19 cellular contexts compared by ENCODE assay signal in the genomic region with DNA sequence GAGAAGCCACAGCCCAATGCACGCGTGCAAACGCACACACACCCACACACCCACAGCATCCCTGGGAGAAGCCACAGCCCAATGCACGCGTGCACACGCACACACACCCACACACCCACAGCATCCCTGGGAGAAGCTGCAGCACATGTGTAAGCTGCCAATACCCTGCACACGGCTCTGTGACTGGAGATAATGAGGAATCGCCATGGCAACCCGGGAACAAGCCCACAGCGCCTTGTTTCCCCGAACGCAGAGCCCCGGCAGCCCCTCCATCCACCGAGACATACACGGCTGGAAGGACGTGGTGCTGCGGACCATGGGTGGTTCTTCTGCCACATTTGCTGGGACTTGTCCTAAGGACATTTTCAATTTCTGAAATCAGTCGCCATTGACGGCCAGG.
DNase-seq lines count a peak whose midpoint lies in the region; TF ChIP-seq lines count a peak whose summit lies in the region.
"Had no signal": no experiment of that assay in that cellular context is flagged by ENCODE, and none has a peak within 500 bp of the region (broad histone marks: within the 10 kb centered on the region; RNA-seq: fewer than 3 reads in every experiment).

No MANE protein-coding gene starts in this region.

- DNase-seq in NCI-H748 (lab: John Stamatoyannopoulos, UW; ENCODE audit: unreplicated experiment) (peak; percentile 26), NCI-H748 treated with DMSO at 0.1 percent for 48 hours (lab: John Stamatoyannopoulos, UW) (no peak), NCI-H69 (lab: John Stamatoyannopoulos, UW) (peak; percentile 27), UCSD-AML1 (lab: John Stamatoyannopoulos, UW; ENCODE audit: unreplicated experiment) (no peak), tibial nerve (ENCODE audit: low spot score in 2 of 2) (no peak)
- no peak for DNase-seq in activated CD4-positive, CD25-positive, alpha-beta regulatory T cell (lab: John Stamatoyannopoulos, UW)
- DNase-seq: 8988T, DND-41, GDM1, NCI-H1417 treated with DMSO at 0.1 percent for 48 hours, NCI-H2029, NCI-H226, NCI-H524 treated with DMSO at 0.1 percent for 48 hours, Right ventricle myocardium superior had no signal

- H3K9me2 ChIP-seq in neural cell (ENCODE audit: insufficient read depth, low read length), result no peaks in the 10 kb centered on the region

- TF ChIP-seq EP300 in neural cell (conservative IDR thresholded peaks at IDR 0.05; ENCODE audit: poor library complexity, severe bottlenecking) (peak; percentile 71), tibial nerve (IDR thresholded peaks at IDR 0.05) (no peak)

- H3K4me1 ChIP-seq in tibial nerve, result no peaks in the 10 kb centered on the region

- H2AFZ ChIP-seq in neural cell (ENCODE audit: low read depth, low read length), result no peak overlapping the region

- 72 to 84% methylated on average over 17 of the region's 19 CpGs for WGBS in tibial nerve, 2 donors

- H3K4me3 ChIP-seq in neural cell (ENCODE audit: low read length), result peak overlapping the region; percentile 35
- H3K4me3 ChIP-seq in tibial nerve, result no peak overlapping the region
- H3K4me3 ChIP-seq: BLaER1 treated with 17β-estradiol and CSF1 and Interleukin-3, amounts not matched to agents 10 nM and 100 nM; GM12878; K562 had no signal

- H3K9me3 ChIP-seq in neural cell (ENCODE audit: low read length) (no peaks in the 10 kb centered on the region), tibial nerve (peaks cover 0 to 7% (median 0%) of the 10 kb centered on the region in 4 donors)

- H3K36me3 ChIP-seq in neural cell (ENCODE audit: insufficient read depth, low read length) (no peaks in the 10 kb centered on the region), tibial nerve (no peaks in the 10 kb centered on the region)
- H3K36me3 ChIP-seq: BLaER1 treated with 17β-estradiol and CSF1 and Interleukin-3, amounts not matched to agents 10 nM and 100 nM had no signal

- H3F3A ChIP-seq in neural cell (ENCODE audit: insufficient read depth, low read length, poor library complexity, severe bottlenecking), result no peaks in the 10 kb centered on the region

- H3K9ac ChIP-seq in neural cell (ENCODE audit: low read length), result peak overlapping the region; percentile 64
- H3K9ac ChIP-seq: BLaER1 treated with 17β-estradiol and CSF1 and Interleukin-3, amounts not matched to agents 10 nM and 100 nM had no signal

- no peak for TF ChIP-seq POLR2A in tibial nerve (IDR thresholded peaks at IDR 0.05)

- H3K79me2 ChIP-seq in neural cell (replicated peaks; ENCODE audit: insufficient read depth, low read length), result peaks cover 4% of the 10 kb centered on the region

- H3K27ac ChIP-seq in neural cell (ENCODE audit: low read length) (peak overlapping the region; percentile 90), temporal lobe (ENCODE audit: low read depth, low read length) (peak overlapping the region; percentile 63), tibial nerve (no peak overlapping the region)
- H3K27ac ChIP-seq: BLaER1 treated with 17β-estradiol and CSF1 and Interleukin-3, amounts not matched to agents 10 nM and 100 nM had no signal

- peak; percentile 32 for TF ChIP-seq RAD21 in neural cell (conservative IDR thresholded peaks at IDR 0.05)

- H4K20me1 ChIP-seq in neural cell (ENCODE audit: insufficient read depth), result no peaks in the 10 kb centered on the region

- no peak for TF ChIP-seq CTCF in neural cell (IDR thresholded peaks at IDR 0.05; ENCODE audit: poor library complexity, severe bottlenecking)
- TF ChIP-seq CTCF in tibial nerve (IDR thresholded peaks at IDR 0.05), result no peak

- H3K27me3 ChIP-seq in neural cell (ENCODE audit: insufficient read depth, low read depth, low read length), result no peaks in the 10 kb centered on the region
- H3K27me3 ChIP-seq in tibial nerve, result no peaks in the 10 kb centered on the region
- H3K27me3 ChIP-seq: BLaER1 treated with 17β-estradiol and CSF1 and Interleukin-3, amounts not matched to agents 10 nM and 100 nM had no signal

- peak overlapping the region; percentile 53 for H3K4me2 ChIP-seq in neural cell (ENCODE audit: low read length)
- H3K4me2 ChIP-seq: BLaER1 treated with 17β-estradiol and CSF1 and Interleukin-3, amounts not matched to agents 10 nM and 100 nM had no signal

TF ChIP-seq in neural cell, 6 proteins besides CTCF, POLR2A, EP300 and RAD21:
- TF ChIP-seq POLR2AphosphoS5 (IDR thresholded peaks at IDR 0.05), result peak; percentile 60
- TF ChIP-seq REST (IDR thresholded peaks at IDR 0.05; ENCODE audit: borderline replicate concordance), result no peak
- TF ChIP-seq EZH2 (IDR thresholded peaks at IDR 0.05; ENCODE audit: borderline replicate concordance, insufficient read depth, low read length, poor library complexity, severe bottlenecking), result no peak
- peak; percentile 44 for TF ChIP-seq SMC3 (conservative IDR thresholded peaks at IDR 0.05; ENCODE audit: poor library complexity)
- no peak for TF ChIP-seq TAF1 (IDR thresholded peaks at IDR 0.05; ENCODE audit: low read depth)
- TF ChIP-seq MXI1 (conservative IDR thresholded peaks at IDR 0.05; ENCODE audit: poor library complexity, severe bottlenecking), result peak; percentile 60
TF ChIP-seq in neural cell: peak in this region for 3.

Comparison
In these comparisons a context has a peak if more than half of its experiments do, and no peak if none do; other contexts are left out.
1. DNase-seq: peak in NCI-H748 (single experiment) and NCI-H69 (single experiment); none in NCI-H748 treated with DMSO at 0.1 percent for 48 hours (single experiment), UCSD-AML1 (single experiment), tibial nerve (0 of 2) and activated CD4-positive, CD25-positive, alpha-beta regulatory T cell (0 of 4).
2. H3K27ac ChIP-seq: peak in neural cell (single experiment) and temporal lobe (single experiment); none in tibial nerve (0 of 4).